Comparison of ENCODE assay signal across 13 cellular contexts in the genomic region with DNA sequence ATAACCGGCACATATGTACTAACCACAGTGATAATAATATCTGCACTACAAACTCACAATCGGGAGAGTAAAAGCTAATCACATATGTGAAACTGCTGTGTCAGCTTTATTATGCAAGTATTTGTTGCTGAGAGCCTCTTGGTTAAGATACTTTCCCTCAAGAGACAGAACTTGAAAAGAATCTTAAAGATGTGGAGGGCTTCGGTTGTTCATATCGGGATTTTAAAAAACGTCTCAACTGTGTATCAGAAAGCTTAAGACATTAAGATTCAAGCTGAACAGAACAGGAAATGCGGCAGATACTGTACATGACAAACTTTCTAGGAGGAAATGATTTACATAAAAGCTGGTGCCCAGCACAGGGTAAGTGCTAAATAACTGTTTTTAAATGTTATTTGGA. TPM values are rescaled to one million over a fixed set of nuclear protein-coding genes. Genes with fewer than 3 reads are reported as not detected.
DNase-seq lines count a peak whose midpoint lies in the region; ATAC-seq and TF ChIP-seq lines count a peak whose summit lies in the region.
"Had no signal": no experiment of that assay in that cellular context is flagged by ENCODE, and none has a peak within 500 bp of the region (broad histone marks: within the 10 kb centered on the region; RNA-seq: fewer than 3 reads in every experiment).

No MANE protein-coding gene starts in this region.

- TF ChIP-seq CTCF in astrocyte of the spinal cord (IDR thresholded peaks at IDR 0.05; ENCODE audit: low read depth, low read length) (no peak), progenitor cell of endocrine pancreas (IDR thresholded peaks at IDR 0.05; ENCODE audit: unreplicated experiment) (no peak)

- no peak overlapping the region; a peak in 1 of 22 replicates for H3K27ac ChIP-seq in BLaER1 treated with 17β-estradiol and CSF1 and Interleukin-3, amounts not matched to agents 10 nM and 100 nM
- peak overlapping the region; percentile 48 for H3K27ac ChIP-seq in naive thymus-derived CD4-positive, alpha-beta T cell (ENCODE audit: low read depth, low read length)
- H3K27ac ChIP-seq: epithelial cell of prostate had no signal

- H3K9ac ChIP-seq in BLaER1 treated with 17β-estradiol and CSF1 and Interleukin-3, amounts not matched to agents 10 nM and 100 nM: no peak overlapping the region

- H3K36me3 Mint-ChIP-seq in naive thymus-derived CD4-positive, alpha-beta T cell: peaks cover 0 to 5% (median 0%) of the 10 kb centered on the region in 5 donors
- no peaks in the 10 kb centered on the region for H3K36me3 Mint-ChIP-seq in progenitor cell of endocrine pancreas (ENCODE audit: insufficient read depth)
- H3K36me3 Mint-ChIP-seq: CD14-positive monocyte, WTC11 had no signal

- H4K20me1 ChIP-seq in BLaER1 treated with 17β-estradiol and CSF1 and Interleukin-3, amounts not matched to agents 10 nM and 100 nM: no peaks in the 10 kb centered on the region

- DNase-seq in astrocyte of the spinal cord (ENCODE audit: low read depth, low spot score) (peak; percentile 2), progenitor cell of endocrine pancreas (ENCODE audit: low spot score, unreplicated experiment) (no peak), T1000 (lab: John Stamatoyannopoulos, UW) (no peak), HK-2 (ENCODE audit: unreplicated experiment) (no peak), epidermal melanocyte (ENCODE audit: insufficient read length, low spot score) (no peak)
- peak in 5 of 9 donors; percentile 6 to 25 (median 9) for DNase-seq in naive thymus-derived CD4-positive, alpha-beta T cell
- DNase-seq: NCI-H2081, posterior cingulate gyrus had no signal

- intact Hi-C loops in naive thymus-derived CD4-positive, alpha-beta T cell (cut with micrococcal nuclease): loop anchor here in 1 of 2 donors (5.0 to 10.0 kb wide), 2 partner anchors 108 to 245 kb away; no protein-coding TSS in a partner anchor

- peak overlapping the region; percentile 48 to 94 (median 84) for H3K4me3 Mint-ChIP-seq in naive thymus-derived CD4-positive, alpha-beta T cell
- no peak overlapping the region for H3K4me3 Mint-ChIP-seq in progenitor cell of endocrine pancreas (ENCODE audit: low read depth)

- H3K27me3 Mint-ChIP-seq in naive thymus-derived CD4-positive, alpha-beta T cell: peaks cover 6 to 48% (median 17%) of the 10 kb centered on the region in 5 donors
- H3K27me3 Mint-ChIP-seq in progenitor cell of endocrine pancreas: peaks cover 43% of the 10 kb centered on the region

- CTCF ChIA-PET in naive thymus-derived CD4-positive, alpha-beta T cell (lab: Charles Lee): no interaction called here

- POLR2A ChIA-PET in naive thymus-derived CD4-positive, alpha-beta T cell (lab: Charles Lee): interaction anchor here (1.0 to 2.5 kb wide), 2 partner anchors 27 to 77 kb away, joined by 3 to 10 read pairs; partner anchors contain the start of gene HLF

- in situ Hi-C loops in astrocyte of the spinal cord (cut with HindIII; ENCODE audit: low sequenced_read_pairs): no loop called here

- peaks cover 21 to 33% (median 27%) of the 10 kb centered on the region in 10 experiments for H3K4me1 ChIP-seq in BLaER1 treated with 17β-estradiol and CSF1 and Interleukin-3, amounts not matched to agents 10 nM and 100 nM
- peaks cover 6 to 19% of the 10 kb centered on the region in 2 donors for H3K4me1 ChIP-seq in naive thymus-derived CD4-positive, alpha-beta T cell (ENCODE audit: control insufficient read depth in 2 of 2, insufficient read depth in 2 of 2, low read length in 2 of 2)

- peaks cover 9 to 23% (median 19%) of the 10 kb centered on the region in 7 donors for H3K4me1 Mint-ChIP-seq in naive thymus-derived CD4-positive, alpha-beta T cell
- H3K4me1 Mint-ChIP-seq in progenitor cell of endocrine pancreas (ENCODE audit: low read depth): peaks cover 4% of the 10 kb centered on the region

- peak overlapping the region in 2 of 10 experiments; percentile 57; a peak in 3 of 20 replicates for H3K4me3 ChIP-seq in BLaER1 treated with 17β-estradiol and CSF1 and Interleukin-3, amounts not matched to agents 10 nM and 100 nM
- H3K4me3 ChIP-seq in astrocyte of the spinal cord (ENCODE audit: low read depth, low read length): no peak overlapping the region
- H3K4me3 ChIP-seq in naive thymus-derived CD4-positive, alpha-beta T cell (ENCODE audit: low read length): no peak overlapping the region

- peak overlapping the region; percentile 35 to 81 (median 57) for H3K27ac Mint-ChIP-seq in naive thymus-derived CD4-positive, alpha-beta T cell
- no peak overlapping the region for H3K27ac Mint-ChIP-seq in progenitor cell of endocrine pancreas
- H3K27ac Mint-ChIP-seq: CD14-positive monocyte, WTC11 had no signal

- peak; percentile 40 for ATAC-seq in GM21528 (IDR thresholded peaks at IDR 0.05; ENCODE audit: low FRiP score, unreplicated experiment)
- no peak for ATAC-seq in naive thymus-derived CD4-positive, alpha-beta T cell

- peaks cover 0 to 19% (median 7%) of the 10 kb centered on the region in 11 experiments; a peak in 8 of 22 replicates for H3K27me3 ChIP-seq in BLaER1 treated with 17β-estradiol and CSF1 and Interleukin-3, amounts not matched to agents 10 nM and 100 nM
- no peaks in the 10 kb centered on the region for H3K27me3 ChIP-seq in naive thymus-derived CD4-positive, alpha-beta T cell (ENCODE audit: control insufficient read depth in 2 of 2, insufficient read depth in 2 of 2, low read length in 2 of 2)

- peak overlapping the region; percentile 77 to 95 (median 87); a peak in 20 of 22 replicates for H3K4me2 ChIP-seq in BLaER1 treated with 17β-estradiol and CSF1 and Interleukin-3, amounts not matched to agents 10 nM and 100 nM

- no peaks in the 10 kb centered on the region for H3K36me3 ChIP-seq in BLaER1 treated with 17β-estradiol and CSF1 and Interleukin-3, amounts not matched to agents 10 nM and 100 nM
- H3K36me3 ChIP-seq in naive thymus-derived CD4-positive, alpha-beta T cell (ENCODE audit: control insufficient read depth in 2 of 3, insufficient read depth in 3 of 3, low read length in 3 of 3): no peaks in the 10 kb centered on the region

- peaks cover 0 to 14% (median 3%) of the 10 kb centered on the region in 11 donors for H3K9me3 Mint-ChIP-seq in naive thymus-derived CD4-positive, alpha-beta T cell
- no peaks in the 10 kb centered on the region for H3K9me3 Mint-ChIP-seq in progenitor cell of endocrine pancreas (ENCODE audit: low read depth)

- peaks cover 0 to 13% (median 0%) of the 10 kb centered on the region in 11 experiments; a peak in 5 of 22 replicates for H3K9me3 ChIP-seq in BLaER1 treated with 17β-estradiol and CSF1 and Interleukin-3, amounts not matched to agents 10 nM and 100 nM (replicated peaks in 1 of 11)
- H3K9me3 ChIP-seq in naive thymus-derived CD4-positive, alpha-beta T cell (ENCODE audit: control insufficient read depth in 2 of 3, low read length in 3 of 3): no peaks in the 10 kb centered on the region

RNA-seq across cellular contexts. Expression of gene HLF, which starts 27.5 kb away (rescaled TPM):
- 1 to 10 TPM in 1 of 5 experiments, under 1 TPM in 4; 0.19 to 2.6 (median 0.48) TPM for total RNA-seq in naive thymus-derived CD4-positive, alpha-beta T cell
- polyA plus RNA-seq in naive thymus-derived CD4-positive, alpha-beta T cell: under 1 TPM in 1 of 2 donors, not detected in 1; 0.18 TPM
- total RNA-seq in progenitor cell of endocrine pancreas: 0.41 and 0.62 TPM in 2 replicates
- polyA plus RNA-seq: CD14-positive monocyte had no signal

Comparison
In these comparisons a context has a peak if more than half of its experiments do, and no peak if none do; other contexts are left out.
1. DNase-seq: peak in astrocyte of the spinal cord (single experiment) and naive thymus-derived CD4-positive, alpha-beta T cell (5 of 9); none in progenitor cell of endocrine pancreas (single experiment), T1000 (single experiment), HK-2 (single experiment) and epidermal melanocyte (single experiment).